22 cellular contexts compared by ENCODE assay signal in the genomic region with DNA sequence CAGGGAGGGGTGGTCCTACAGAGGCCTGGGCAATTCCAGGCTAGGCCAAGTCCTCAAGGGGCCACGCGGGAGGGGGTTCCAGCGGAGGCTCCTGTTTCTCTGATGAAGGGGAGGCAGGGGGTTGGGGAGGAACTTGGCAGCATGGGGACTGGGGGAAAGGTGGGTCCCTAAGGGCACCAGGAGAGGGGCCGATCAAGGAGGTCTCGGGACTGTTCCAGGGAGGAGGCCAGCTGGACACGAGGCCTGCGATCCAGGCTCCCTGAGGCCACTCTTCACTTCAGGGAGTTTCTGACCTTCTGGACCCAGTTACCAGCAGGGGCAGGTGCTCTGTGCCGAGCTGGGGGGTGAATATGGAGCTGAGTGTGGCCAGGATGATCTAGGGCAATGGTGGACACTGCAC.
DNase-seq lines count a peak whose midpoint lies in the region; ATAC-seq and TF ChIP-seq lines count a peak whose summit lies in the region.
"Had no signal": no experiment of that assay in that cellular context is flagged by ENCODE, and none has a peak within 500 bp of the region (broad histone marks: within the 10 kb centered on the region; RNA-seq: fewer than 3 reads in every experiment).

No MANE protein-coding gene starts in this region.

- no peaks in the 10 kb centered on the region for H3K9me3 Mint-ChIP-seq in natural killer cell
- no peaks in the 10 kb centered on the region for H3K9me3 Mint-ChIP-seq in natural killer cell treated with Interleukin-12 subunit alpha and Interleukin-12 subunit beta and Interleukin-15 and Interleukin-18, amount 100 ng/mL, for 72 hours
- H3K9me3 Mint-ChIP-seq: CD4-positive, alpha-beta T cell had no signal

- no peaks in the 10 kb centered on the region for H3K36me3 Mint-ChIP-seq in natural killer cell
- H3K36me3 Mint-ChIP-seq in natural killer cell treated with Interleukin-12 subunit alpha and Interleukin-12 subunit beta and Interleukin-15 and Interleukin-18, amount 100 ng/mL, for 72 hours: no peaks in the 10 kb centered on the region

- no peak overlapping the region for H3K4me3 ChIP-seq in osteoblast (ENCODE audit: insufficient read depth, low read length)
- H3K4me3 ChIP-seq: A549, GM12878, GM23248 had no signal

- no peak overlapping the region for H2AFZ ChIP-seq in osteoblast (ENCODE audit: low read length)
- H2AFZ ChIP-seq: GM23248 had no signal

- intact Hi-C loops in natural killer cell (cut with micrococcal nuclease): no loop called here

- no peak overlapping the region for H3K27ac ChIP-seq in osteoblast (ENCODE audit: low read depth, low read length)
- H3K27ac ChIP-seq: A549, GM23248 had no signal

- no peaks in the 10 kb centered on the region for H3K36me3 ChIP-seq in osteoblast (ENCODE audit: insufficient read depth, low read length)
- H3K36me3 ChIP-seq: BE2C had no signal

- DNase-seq in natural killer cell (peak; percentile 8), islet precursor cell (peak; percentile 37), osteoblast (ENCODE audit: insufficient read length, low spot score, missing footprints) (peak; percentile 11), NCI-H2029 (lab: John Stamatoyannopoulos, UW) (no peak)
- no peak for DNase-seq in natural killer cell treated with Interleukin-12 subunit alpha and Interleukin-12 subunit beta and Interleukin-15 and Interleukin-18, amount 100 ng/mL, for 72 hours (ENCODE audit: low spot score)
- DNase-seq: BE2C; CD4-positive, alpha-beta T cell; COR-L47; DMS79 treated with DMSO at 0.1 percent for 48 hours; GM23248; HCEC 1CT; KG1; NCI-H1092; NCI-H2029 treated with DMSO at 0.1 percent for 48 hours; NCI-H2171; NCI-H774; NK-92 treated with Interleukin-12 subunit alpha and Interleukin-12 subunit beta, amount 100 ng/mL, for 24 hours; SIG-M5 had no signal

- H3K27me3 ChIP-seq in osteoblast (ENCODE audit: insufficient read depth, low read length): no peaks in the 10 kb centered on the region
- H3K27me3 ChIP-seq: BE2C had no signal

- no peak for TF ChIP-seq CTCF in natural killer cell (IDR thresholded peaks at IDR 0.05)
- no peak for TF ChIP-seq CTCF in osteoblast (IDR thresholded peaks at IDR 0.05; ENCODE audit: extremely low read depth, low read depth, low read length)

- H3K4me1 ChIP-seq in osteoblast (ENCODE audit: insufficient read depth, low read length): peaks cover 8% of the 10 kb centered on the region
- H3K4me1 ChIP-seq: A549, BE2C had no signal

- no peaks in the 10 kb centered on the region for H3K79me2 ChIP-seq in osteoblast (ENCODE audit: insufficient read depth, low read length)

- no peak overlapping the region for H3K4me3 Mint-ChIP-seq in natural killer cell
- no peak overlapping the region for H3K4me3 Mint-ChIP-seq in natural killer cell treated with Interleukin-12 subunit alpha and Interleukin-12 subunit beta and Interleukin-15 and Interleukin-18, amount 100 ng/mL, for 72 hours
- H3K4me3 Mint-ChIP-seq: CD4-positive, alpha-beta T cell had no signal

- H3K27me3 Mint-ChIP-seq in natural killer cell (ENCODE audit: low read depth in 2 of 2): no peaks in the 10 kb centered on the region
- peaks cover 0 to 2% of the 10 kb centered on the region in 2 donors for H3K27me3 Mint-ChIP-seq in natural killer cell treated with Interleukin-12 subunit alpha and Interleukin-12 subunit beta and Interleukin-15 and Interleukin-18, amount 100 ng/mL, for 72 hours
- H3K27me3 Mint-ChIP-seq: CD4-positive, alpha-beta T cell had no signal

- H3K4me1 Mint-ChIP-seq in natural killer cell: peaks cover 0 to 9% of the 10 kb centered on the region in 2 donors
- H3K4me1 Mint-ChIP-seq in natural killer cell treated with Interleukin-12 subunit alpha and Interleukin-12 subunit beta and Interleukin-15 and Interleukin-18, amount 100 ng/mL, for 72 hours (ENCODE audit: low read depth in 2 of 2): peaks cover 0 to 4% of the 10 kb centered on the region in 2 donors

- ATAC-seq in natural killer cell (no peak), HG03565 (IDR thresholded peaks at IDR 0.05; ENCODE audit: unreplicated experiment) (no peak), HG02981 (IDR thresholded peaks at IDR 0.05; ENCODE audit: unreplicated experiment) (no peak)
- ATAC-seq in natural killer cell treated with Interleukin-12 subunit alpha and Interleukin-12 subunit beta and Interleukin-15 and Interleukin-18, amount 100 ng/mL, for 72 hours: no peak
- ATAC-seq: A549, GM12878 had no signal

- H3K9me3 ChIP-seq in osteoblast (ENCODE audit: low read depth, low read length): no peaks in the 10 kb centered on the region
- H3K9me3 ChIP-seq: A549, BE2C had no signal

- no peak overlapping the region for H3K27ac Mint-ChIP-seq in natural killer cell
- H3K27ac Mint-ChIP-seq in natural killer cell treated with Interleukin-12 subunit alpha and Interleukin-12 subunit beta and Interleukin-15 and Interleukin-18, amount 100 ng/mL, for 72 hours: no peak overlapping the region
- H3K27ac Mint-ChIP-seq: CD4-positive, alpha-beta T cell had no signal

- no peak overlapping the region for H3K4me2 ChIP-seq in osteoblast (ENCODE audit: insufficient read depth, low read length)
- H3K4me2 ChIP-seq: A549 had no signal

- H4K20me1 ChIP-seq in osteoblast (ENCODE audit: insufficient read depth, low read length): no peaks in the 10 kb centered on the region

Comparison
In these comparisons a context has a peak if more than half of its experiments do, and no peak if none do; other contexts are left out.
1. DNase-seq: peak in natural killer cell (single experiment), islet precursor cell (single experiment) and osteoblast (single experiment); none in natural killer cell treated with Interleukin-12 subunit alpha and Interleukin-12 subunit beta and Interleukin-15 and Interleukin-18, amount 100 ng/mL, for 72 hours (single experiment) and NCI-H2029 (single experiment).